Comparison of ENCODE assay signal across 10 cellular contexts in the genomic region with DNA sequence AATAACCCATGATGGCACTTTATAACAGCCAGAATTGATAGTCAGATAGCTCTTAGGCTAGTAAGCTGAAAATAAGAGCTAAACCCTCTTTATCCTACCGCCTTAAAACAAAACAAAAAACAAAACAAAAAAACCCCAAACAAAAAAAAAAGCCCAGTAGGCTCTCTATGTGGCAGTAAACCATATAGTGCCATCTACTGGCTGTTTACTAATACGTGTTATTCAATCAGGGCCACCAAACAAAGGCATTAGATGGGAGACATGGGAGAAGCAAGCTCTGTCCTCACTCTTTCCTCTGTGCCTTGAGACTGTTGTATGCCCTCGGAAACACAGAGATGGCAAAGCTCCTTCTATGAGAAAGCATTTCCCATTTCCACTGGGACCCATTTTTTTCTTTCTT.
DNase-seq lines count a peak whose midpoint lies in the region; ATAC-seq, FAIRE-seq and TF ChIP-seq lines count a peak whose summit lies in the region.
"Had no signal": no experiment of that assay in that cellular context is flagged by ENCODE, and none has a peak within 500 bp of the region (broad histone marks: within the 10 kb centered on the region; RNA-seq: fewer than 3 reads in every experiment).

No MANE protein-coding gene starts in this region.

- peak; percentile 68 for TF ChIP-seq CTCF in 22Rv1 (IDR thresholded peaks at IDR 0.05)
- peak; percentile 62 for TF ChIP-seq CTCF in neural crest cell (conservative IDR thresholded peaks at IDR 0.05)

- H3K27me3 Mint-ChIP-seq in neural crest cell (ENCODE audit: low read depth): no peaks in the 10 kb centered on the region
- peaks cover 0 to 5% of the 10 kb centered on the region in 2 donors for H3K27me3 Mint-ChIP-seq in CD8-positive, alpha-beta memory T cell
- H3K27me3 Mint-ChIP-seq: stimulated activated naive CD8-positive, alpha-beta T cell treated with anti-CD3 and anti-CD28 coated beads, Interleukin-15, Interleukin-2, amounts not matched to agents 100 ng/mL and 50 ng/mL, for 24 hours had no signal

- no peak for FAIRE-seq in GM12891 (lab: Jason Lieb, UNC)

- H3K4me1 ChIP-seq in CD8-positive, alpha-beta memory T cell (ENCODE audit: insufficient read depth, low read length): no peaks in the 10 kb centered on the region

- TF ChIP-seq POLR2A in GM12891 (IDR thresholded peaks at IDR 0.05; ENCODE audit: low read depth, low read length): no peak

- H3K36me3 Mint-ChIP-seq in neural crest cell (ENCODE audit: low read depth): no peaks in the 10 kb centered on the region
- H3K36me3 Mint-ChIP-seq in CD8-positive, alpha-beta memory T cell: no peaks in the 10 kb centered on the region

- H3K9me3 ChIP-seq in CD8-positive, alpha-beta memory T cell (ENCODE audit: low read length): no peaks in the 10 kb centered on the region

- H3K4me3 ChIP-seq in CD8-positive, alpha-beta memory T cell (ENCODE audit: low read length): no peak overlapping the region

- H3K27me3 ChIP-seq in CD8-positive, alpha-beta memory T cell (ENCODE audit: insufficient read depth, low read length, poor library complexity, severe bottlenecking): no peaks in the 10 kb centered on the region

- H3K36me3 ChIP-seq in CD8-positive, alpha-beta memory T cell (ENCODE audit: insufficient read depth, low read length): no peaks in the 10 kb centered on the region

- 0 out of 2 replicates have a peak overlapping the region, but pooled peaks have one; percentile 39 for H3K27ac ChIP-seq in 22Rv1
- H3K27ac ChIP-seq in CD8-positive, alpha-beta memory T cell (ENCODE audit: low read depth, low read length): no peak overlapping the region

- CTCF ChIA-PET in CD8-positive, alpha-beta memory T cell (lab: Charles Lee): no interaction called here

- POLR2A ChIA-PET in CD8-positive, alpha-beta memory T cell (lab: Charles Lee): interaction anchor here (0.6 kb wide), 1 partner anchor 23 kb away, joined by 3 read pairs; no protein-coding TSS in a partner anchor

- peak; percentile 1 for DNase-seq in GM12891 (ENCODE audit: insufficient read length, low spot score)
- DNase-seq in NCI-H524 treated with DMSO at 0.1 percent for 48 hours (lab: John Stamatoyannopoulos, UW): peak; percentile 11
- peak; percentile 1 to 32 for DNase-seq in dermis microvascular lymphatic vessel endothelial cell (ENCODE audit: low read depth in 2 of 2)
- no peak for DNase-seq in neural crest cell (ENCODE audit: low read depth, low spot score)
- DNase-seq in CD8-positive, alpha-beta memory T cell: no peak

- H3K4me1 Mint-ChIP-seq in neural crest cell: peaks cover 21% of the 10 kb centered on the region
- H3K4me1 Mint-ChIP-seq in CD8-positive, alpha-beta memory T cell: no peaks in the 10 kb centered on the region

- peak overlapping the region; percentile 83 for H3K4me3 Mint-ChIP-seq in neural crest cell
- no peak overlapping the region for H3K4me3 Mint-ChIP-seq in CD8-positive, alpha-beta memory T cell
- H3K4me3 Mint-ChIP-seq: dendritic cell treated with granulocyte-macrophage colony-stimulating factor and Interleukin-4, amounts not matched to agents 40 ng/mL and 50 ng/mL, for 4 days; stimulated activated naive CD8-positive, alpha-beta T cell treated with anti-CD3 and anti-CD28 coated beads, Interleukin-15, Interleukin-2, amounts not matched to agents 100 ng/mL and 50 ng/mL, for 24 hours had no signal

- peak overlapping the region; percentile 99 for H3K27ac Mint-ChIP-seq in neural crest cell (ENCODE audit: unreplicated experiment)
- H3K27ac Mint-ChIP-seq in CD8-positive, alpha-beta memory T cell: no peak overlapping the region
- H3K27ac Mint-ChIP-seq: dendritic cell treated with granulocyte-macrophage colony-stimulating factor and Interleukin-4, amounts not matched to agents 40 ng/mL and 50 ng/mL, for 4 days; stimulated activated naive CD8-positive, alpha-beta T cell treated with anti-CD3 and anti-CD28 coated beads, Interleukin-15, Interleukin-2, amounts not matched to agents 100 ng/mL and 50 ng/mL, for 24 hours had no signal

- peaks cover 5% of the 10 kb centered on the region for H3K9me3 Mint-ChIP-seq in neural crest cell
- H3K9me3 Mint-ChIP-seq in CD8-positive, alpha-beta memory T cell: peaks cover 0 to 5% (median 0%) of the 10 kb centered on the region in 5 donors
- H3K9me3 Mint-ChIP-seq: dendritic cell treated with granulocyte-macrophage colony-stimulating factor and Interleukin-4, amounts not matched to agents 40 ng/mL and 50 ng/mL, for 4 days; stimulated activated naive CD8-positive, alpha-beta T cell treated with anti-CD3 and anti-CD28 coated beads, Interleukin-15, Interleukin-2, amounts not matched to agents 100 ng/mL and 50 ng/mL, for 24 hours had no signal

- peak; percentile 63 for ATAC-seq in HG03442 (IDR thresholded peaks at IDR 0.05; ENCODE audit: unreplicated experiment)
- ATAC-seq in esophagus mucosa: no peak

TF ChIP-seq in GM12891, 5 proteins besides CTCF, POLR2A, EP300 and RAD21:
- TF ChIP-seq PAX5 (IDR thresholded peaks at IDR 0.05; ENCODE audit: insufficient read depth, low read length, severe bottlenecking) (no peak), POLR2AphosphoS5 (IDR thresholded peaks at IDR 0.05; ENCODE audit: low read depth, low read length) (no peak), TAF1 (IDR thresholded peaks at IDR 0.05; ENCODE audit: low read depth, low read length) (no peak), SPI1 (IDR thresholded peaks at IDR 0.05; ENCODE audit: low read depth, low read length) (no peak), POU2F2 (IDR thresholded peaks at IDR 0.05; ENCODE audit: low read depth, low read length) (no peak)

Comparison
In these comparisons a context has a peak if more than half of its experiments do, and no peak if none do; other contexts are left out.
1. DNase-seq: peak in GM12891 (single experiment), NCI-H524 treated with DMSO at 0.1 percent for 48 hours (single experiment) and dermis microvascular lymphatic vessel endothelial cell (2 of 2); none in neural crest cell (single experiment) and CD8-positive, alpha-beta memory T cell (0 of 5).